Comparison of ENCODE assay signal across 20 cellular contexts in the genomic region with DNA sequence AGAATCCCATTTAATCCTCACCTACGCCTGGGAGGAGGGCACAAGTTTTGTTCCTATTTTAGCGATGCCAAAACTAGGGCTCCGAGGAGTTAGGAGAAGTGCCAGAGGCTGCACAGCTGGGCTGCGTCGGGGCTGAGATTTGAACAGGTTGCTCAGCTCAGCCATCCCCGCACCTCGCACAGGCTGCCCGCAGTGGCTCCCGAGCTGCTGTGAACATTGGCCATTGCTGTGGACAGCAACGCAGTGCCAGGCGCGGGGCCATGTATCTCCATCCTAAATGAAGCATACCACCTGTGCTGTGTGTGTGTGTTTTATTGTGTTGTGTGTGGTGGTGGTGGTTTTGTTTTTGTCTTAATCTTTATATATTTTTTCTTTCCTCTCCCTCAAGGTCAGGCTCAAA. TPM values are rescaled to one million over a fixed set of nuclear protein-coding genes. Genes with fewer than 3 reads are reported as not detected.
"Had no signal": no experiment of that assay in that cellular context is flagged by ENCODE, and none has a peak within 500 bp of the region (broad histone marks: within the 10 kb centered on the region; RNA-seq: fewer than 3 reads in every experiment).

No MANE protein-coding gene starts in this region.

- H3K36me3 ChIP-seq: MG63 had no signal

- DNase-seq: Karpas-422, KBM-7, MG63, NCI-H1092, NCI-H1105 treated with DMSO at 0.1 percent for 48 hours, NCI-H1417 treated with DMSO at 0.1 percent for 48 hours, NCI-H146, NCI-H1694 treated with DMSO at 0.1 percent for 48 hours, NCI-H1930, NCI-H2081, NCI-H2107, NCI-H2227 treated with DMSO at 0.1 percent for 48 hours, NCI-H524, NCI-H526 treated with DMSO at 0.1 percent for 48 hours, NCI-H748 treated with DMSO at 0.1 percent for 48 hours, RPMI8226, SHP77, SK-N-SH, SW 1271 had no signal

- H3K4me3 ChIP-seq: MG63 had no signal

- H3K9me3 ChIP-seq: MG63, SK-N-SH had no signal

- H3K27me3 ChIP-seq: MG63 had no signal

RNA-seq across cellular contexts. Expression of a gene that starts 52.0 kb away (rescaled TPM):
- total RNA-seq: HT-29 had no signal
